In genomic region chr6:15662246-15663056, GRCh38 we compare ENCODE assay signal across 8 cellular contexts. TPM values are rescaled to one million over a fixed set of nuclear protein-coding genes. Genes with fewer than 3 reads are reported as not detected.
DNase-seq lines count a peak whose midpoint lies in the region; ATAC-seq and TF ChIP-seq lines count a peak whose summit lies in the region.

Gene DTNBP1, minus strand, starts transcription at chr6:15663028. Its CDS starts 159 bp downstream, at chr6:15662869.

- DNase-seq in AG20443 (ENCODE audit: low spot score) (peak; percentile 73), NCI-H510A (lab: John Stamatoyannopoulos, UW) (peak; percentile 60), memory B cell (ENCODE audit: low spot score in 2 of 2) (peak; percentile 86 to 92)
- peak; percentile 79 for DNase-seq in activated CD8-positive, alpha-beta T cell treated with anti-CD3 and anti-CD28 coated beads for 36 hours
- DNase-seq in stimulated activated CD8-positive, alpha-beta memory T cell treated with anti-CD3 and anti-CD28 coated beads, Interleukin-12 subunit alpha, Interleukin-12 subunit beta, amount 100 ng/mL, for 24 hours (ENCODE audit: extremely low read depth): peak; percentile 69

- peaks cover 28% of the 10 kb centered on the region for H3K4me1 Mint-ChIP-seq in activated CD8-positive, alpha-beta T cell treated with anti-CD3 and anti-CD28 coated beads for 36 hours (ENCODE audit: low read depth)
- H3K4me1 Mint-ChIP-seq in memory B cell: peaks cover 19% of the 10 kb centered on the region

- intact Hi-C loops in activated CD8-positive, alpha-beta T cell treated with anti-CD3 and anti-CD28 coated beads for 36 hours (cut with micrococcal nuclease): no loop called here

- peaks cover 13% of the 10 kb centered on the region for H3K4me1 ChIP-seq in ectodermal cell (ENCODE audit: control insufficient read depth, insufficient read depth, low read length)

- H3K9me3 Mint-ChIP-seq in activated CD8-positive, alpha-beta T cell treated with anti-CD3 and anti-CD28 coated beads for 36 hours: no peaks in the 10 kb centered on the region
- H3K9me3 Mint-ChIP-seq in memory B cell: no peaks in the 10 kb centered on the region

- H3K4me3 ChIP-seq in ectodermal cell (ENCODE audit: insufficient read depth, low read depth, low read length): peak within 1 kb of the TSS; percentile 64

- no peaks in the 10 kb centered on the region for H3K36me3 ChIP-seq in ectodermal cell (ENCODE audit: control insufficient read depth, insufficient read depth, low read length)

- ATAC-seq in GM18873 (IDR thresholded peaks at IDR 0.05; ENCODE audit: low FRiP score, unreplicated experiment) (peak; percentile 56), HG03103 (IDR thresholded peaks at IDR 0.05; ENCODE audit: low read depth, unreplicated experiment) (peak; percentile 59), memory B cell (ENCODE audit: low read depth) (peak; percentile 75)
- ATAC-seq in activated CD8-positive, alpha-beta T cell treated with anti-CD3 and anti-CD28 coated beads for 36 hours: peak; percentile 67

- H3K27ac ChIP-seq in ectodermal cell (ENCODE audit: insufficient read depth, low read depth, low read length, poor library complexity, severe bottlenecking): no peak within 1 kb of the TSS

- no peaks in the 10 kb centered on the region for H3K9me3 ChIP-seq in ectodermal cell (ENCODE audit: control insufficient read depth, low read length)

- H3K27ac Mint-ChIP-seq in activated CD8-positive, alpha-beta T cell treated with anti-CD3 and anti-CD28 coated beads for 36 hours: peak within 1 kb of the TSS; percentile 64
- H3K27ac Mint-ChIP-seq in memory B cell: peak within 1 kb of the TSS; percentile 72

- TF ChIP-seq CTCF in activated CD8-positive, alpha-beta T cell treated with anti-CD3 and anti-CD28 coated beads for 36 hours (IDR thresholded peaks at IDR 0.05): no peak

- H3K4me3 Mint-ChIP-seq in activated CD8-positive, alpha-beta T cell treated with anti-CD3 and anti-CD28 coated beads for 36 hours: peak within 1 kb of the TSS; percentile 79
- H3K4me3 Mint-ChIP-seq in memory B cell: peak within 1 kb of the TSS; percentile 76

- peaks cover 11% of the 10 kb centered on the region for H3K36me3 Mint-ChIP-seq in activated CD8-positive, alpha-beta T cell treated with anti-CD3 and anti-CD28 coated beads for 36 hours (ENCODE audit: low read depth)
- H3K36me3 Mint-ChIP-seq in memory B cell: peaks cover 1% of the 10 kb centered on the region

- peaks cover 2% of the 10 kb centered on the region for H3K27me3 Mint-ChIP-seq in activated CD8-positive, alpha-beta T cell treated with anti-CD3 and anti-CD28 coated beads for 36 hours
- H3K27me3 Mint-ChIP-seq in memory B cell: no peaks in the 10 kb centered on the region

- CTCF ChIA-PET in activated CD8-positive, alpha-beta T cell treated with anti-CD3 and anti-CD28 coated beads for 36 hours (lab: Charles Lee): interaction anchor here (1.2 to 1.3 kb wide), 2 partner anchors 10 to 37 kb away, joined by 6 read pairs; no protein-coding TSS in a partner anchor

- 0% methylated on average over 99 of the region's 99 CpGs for WGBS in ectodermal cell, 2 experiments

- POLR2A ChIA-PET in activated CD8-positive, alpha-beta T cell treated with anti-CD3 and anti-CD28 coated beads for 36 hours (lab: Charles Lee): interaction anchor here (0.8 to 1.2 kb wide), 2 partner anchors 10 to 19 kb away, joined by 3 to 7 read pairs; no protein-coding TSS in a partner anchor

- peaks cover 16% of the 10 kb centered on the region for H3K27me3 ChIP-seq in ectodermal cell (ENCODE audit: control insufficient read depth, insufficient read depth, low read length, poor library complexity, severe bottlenecking)

RNA-seq across cellular contexts. Expression of gene DTNBP1, which starts in this region (rescaled TPM):
- total RNA-seq in activated CD8-positive, alpha-beta T cell treated with anti-CD3 and anti-CD28 coated beads for 36 hours: 10 to 100 TPM; 12.6 to 14.6 TPM
- polyA plus RNA-seq in ectodermal cell (2013, experiment 1 of 4): 21.9 TPM
- 21.2 TPM for polyA plus RNA-seq in ectodermal cell (2013, experiment 2 of 4)
- 21.0 TPM for polyA plus RNA-seq in ectodermal cell (2013, experiment 3 of 4)
- 20.1 TPM for polyA plus RNA-seq in ectodermal cell (2013, experiment 4 of 4)
